Comparison of ENCODE assay signal across 1 cellular context in genomic region chr9:77879344-77880089, GRCh38.
A peak's percentile ranks its signal among the peaks of the same experiment; 100 is the strongest.
TF ChIP-seq lines count a peak whose summit lies in the region.

No MANE protein-coding gene starts in this region.

TF ChIP-seq in HCT116, 20 proteins besides CTCF, POLR2A, EP300 and RAD21 (continued from another document):
- TF ChIP-seq REST (IDR thresholded peaks at IDR 0.05; ENCODE audit: low read depth): no peak
- 0 out of 2 replicates have a peak, but pooled peaks have one; percentile 28 for TF ChIP-seq SIN3A (IDR thresholded peaks at IDR 0.05; ENCODE audit: low read depth)
- peak; percentile 58; the same call in 1 of the 2 replicates for TF ChIP-seq MAX (IDR thresholded peaks at IDR 0.05)
